Comparison of ENCODE assay signal across 23 cellular contexts in the genomic region with DNA sequence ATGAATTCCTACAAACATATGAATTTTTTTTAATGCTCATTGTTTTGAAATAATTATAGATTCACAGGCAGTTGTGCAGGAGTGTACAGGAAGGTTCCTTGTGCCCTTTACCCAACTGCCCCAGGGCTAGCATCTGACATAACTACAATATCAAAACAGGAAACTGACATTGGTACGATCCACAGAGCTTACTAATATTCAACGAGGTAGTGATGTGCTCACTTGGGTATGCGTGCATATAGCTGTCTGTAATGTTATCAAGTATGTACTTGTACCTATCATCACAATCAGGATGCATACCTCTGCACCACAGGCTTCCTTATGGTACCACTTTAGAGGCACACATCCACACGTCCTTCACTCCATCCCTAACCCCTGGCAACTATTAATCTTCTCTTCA.
DNase-seq lines count a peak whose midpoint lies in the region; ATAC-seq, FAIRE-seq and TF ChIP-seq lines count a peak whose summit lies in the region.
"Had no signal": no experiment of that assay in that cellular context is flagged by ENCODE, and none has a peak within 500 bp of the region (broad histone marks: within the 10 kb centered on the region; RNA-seq: fewer than 3 reads in every experiment).

No MANE protein-coding gene starts in this region.

- no peak overlapping the region for H2BK20ac ChIP-seq in IMR-90 (ENCODE audit: low read depth, low read length)

- no TSS peak for BruUV-seq in IMR-90 (replicated peaks; lab: Mats Ljungman, UMichigan)

- H3K9ac ChIP-seq in IMR-90 (ENCODE audit: low read depth, low read length), result no peak overlapping the region
- H3K9ac ChIP-seq in adipocyte (ENCODE audit: low read length), result no peak overlapping the region
- no peak overlapping the region for H3K9ac ChIP-seq in keratinocyte (ENCODE audit: control insufficient read depth, extremely low read depth, insufficient read depth, low read length)
- H3K9ac ChIP-seq: GM23248, SK-N-SH had no signal

- no peak overlapping the region for H3K27ac ChIP-seq in IMR-90 (ENCODE audit: insufficient read depth, low read length)
- H3K27ac ChIP-seq in keratinocyte (ENCODE audit: control insufficient read depth, insufficient read depth, low read length), result no peak overlapping the region
- H3K27ac ChIP-seq: A549, GM23248 had no signal

- POLR2A ChIA-PET in IMR-90 (lab: Charles Lee; ENCODE audit: unreplicated experiment), result no interaction called here

- H4K5ac ChIP-seq in IMR-90 (ENCODE audit: low read depth, low read length), result no peak overlapping the region

- H3K14ac ChIP-seq in IMR-90 (replicated peaks; ENCODE audit: low read depth, low read length), result no peak overlapping the region

- ATAC-seq in IMR-90 (ENCODE audit: low read depth), result no peak
- ATAC-seq in omental fat pad (ENCODE audit: low FRiP score), result no peak
- ATAC-seq: A549, GM12878, HCT116 had no signal

- DNase-seq in ELR (ENCODE audit: low read depth) (peak; percentile 82), IMR-90 (peak; percentile 3), adipocyte (ENCODE audit: low read depth) (peak; percentile 7), keratinocyte (ENCODE audit: low read depth, low spot score) (peak; percentile 92), omental fat pad (ENCODE audit: low spot score) (no peak), DMS 273 (lab: John Stamatoyannopoulos, UW; ENCODE audit: unreplicated experiment) (no peak), ureter (ENCODE audit: low spot score) (no peak), NCI-H2227 (lab: John Stamatoyannopoulos, UW; ENCODE audit: unreplicated experiment) (no peak)
- DNase-seq: DMS53, GM23248, MG63, NCI-H1048, NCI-H1436, NCI-H1930, NCI-H2227 treated with DMSO at 0.1 percent for 48 hours, NCI-H524, NCI-H774, SIG-M5, SK-N-SH had no signal

- TF ChIP-seq POLR2A in IMR-90 (IDR thresholded peaks at IDR 0.05; ENCODE audit: low read depth, low read length), result no peak

- H3K18ac ChIP-seq in IMR-90 (ENCODE audit: low read depth, low read length), result no peak overlapping the region

- no peak for TF ChIP-seq RAD21 in IMR-90 (IDR thresholded peaks at IDR 0.05; ENCODE audit: low read length)

- TF ChIP-seq CTCF in IMR-90 (conservative IDR thresholded peaks at IDR 0.05; ENCODE audit: low read depth, low read length), result no peak
- no peak for TF ChIP-seq CTCF in keratinocyte (optimal IDR thresholded peaks at IDR 0.05 in 1 of 3, IDR thresholded peaks at IDR 0.05 in 1 of 3, conservative IDR thresholded peaks at IDR 0.05 in 1 of 3; ENCODE audit: extremely low read depth in 1 of 3, insufficient read depth in 2 of 3, low read length in 3 of 3)
- TF ChIP-seq CTCF in omental fat pad (IDR thresholded peaks at IDR 0.05), result no peak

- H3K4me2 ChIP-seq in IMR-90 (ENCODE audit: low read depth, low read length) (no peak overlapping the region), keratinocyte (ENCODE audit: control insufficient read depth, extremely low read depth, insufficient read depth, low read depth, low read length) (peak overlapping the region; percentile 33)
- H3K4me2 ChIP-seq: A549, SK-N-SH had no signal

- H3K79me2 ChIP-seq in keratinocyte (ENCODE audit: control insufficient read depth, insufficient read depth, low read length), result no peaks in the 10 kb centered on the region

- in situ Hi-C loops in IMR-90 (cut with MboI; ENCODE audit: low sequenced_read_pairs), result no loop called here

- intact Hi-C loops in IMR-90 (cut with micrococcal nuclease), result no loop called here

- H3K4me3 ChIP-seq in IMR-90 (ENCODE audit: insufficient read depth, low read depth, low read length) (no peak overlapping the region), adipocyte (ENCODE audit: low read length) (no peak overlapping the region), keratinocyte (ENCODE audit: control insufficient read depth in 2 of 3, extremely low read depth in 1 of 3, insufficient read depth in 2 of 3, low read depth in 1 of 3, low read length in 3 of 3) (no peak overlapping the region)
- H3K4me3 ChIP-seq: A549, GM12878, GM23248, MG63 had no signal

- H3K56ac ChIP-seq in IMR-90 (ENCODE audit: extremely low read depth, insufficient read depth, low read length), result no peak overlapping the region

- CTCF ChIA-PET in IMR-90 (lab: Yijun Ruan, JAX), result no interaction called here

- H2AFZ ChIP-seq in IMR-90 (replicated peaks; ENCODE audit: low read length, poor library complexity), result no peak overlapping the region
- H2AFZ ChIP-seq in keratinocyte (ENCODE audit: control insufficient read depth, low read length), result no peak overlapping the region
- H2AFZ ChIP-seq: GM23248 had no signal

- H2AK5ac ChIP-seq in IMR-90 (ENCODE audit: low read depth, low read length), result no peak overlapping the region

- no peak overlapping the region for H4K8ac ChIP-seq in IMR-90 (ENCODE audit: low read depth in 2 of 2, low read length in 2 of 2)

- no peak overlapping the region for H3K23ac ChIP-seq in IMR-90 (ENCODE audit: low read depth, low read length)

- no peaks in the 10 kb centered on the region for H3K79me1 ChIP-seq in IMR-90 (ENCODE audit: low read depth in 1 of 2, low read length in 2 of 2)

- dilution Hi-C loops in IMR-90 (cut with HindIII; ENCODE audit: low sequenced_read_pairs, unreplicated experiment), result no loop called here
- dilution Hi-C loops in keratinocyte (cut with MboI; ENCODE audit: extremely low pct_ligation_motif_present, low sequenced_read_pairs), result no loop called here

- H3K9me3 ChIP-seq in IMR-90 (ENCODE audit: control insufficient read depth, insufficient read depth, low read length), result no peaks in the 10 kb centered on the region
- peaks cover 16% of the 10 kb centered on the region for H3K9me3 ChIP-seq in adipocyte (ENCODE audit: control insufficient read depth, low read length)
- peaks cover 2% of the 10 kb centered on the region for H3K9me3 ChIP-seq in keratinocyte (ENCODE audit: control insufficient read depth, low read depth, low read length)
- H3K9me3 ChIP-seq: A549, MG63, SK-N-SH had no signal

- no peak overlapping the region for H3K4ac ChIP-seq in IMR-90 (ENCODE audit: low read depth, low read length)

- H3K9me1 ChIP-seq in IMR-90 (ENCODE audit: insufficient read depth, low read length), result no peaks in the 10 kb centered on the region
- no peaks in the 10 kb centered on the region for H3K9me1 ChIP-seq in keratinocyte (ENCODE audit: control insufficient read depth, extremely low read depth, insufficient read depth, low read length)

- H4K20me1 ChIP-seq in IMR-90 (ENCODE audit: insufficient read depth, low read length) (no peaks in the 10 kb centered on the region), keratinocyte (ENCODE audit: control insufficient read depth, extremely low read depth, insufficient read depth, low read length) (no peaks in the 10 kb centered on the region)

- H4K91ac ChIP-seq in IMR-90 (ENCODE audit: insufficient read depth, low read depth, low read length), result no peak overlapping the region

- H3K36me3 ChIP-seq in IMR-90 (ENCODE audit: control insufficient read depth, insufficient read depth, low read length) (no peaks in the 10 kb centered on the region), adipocyte (ENCODE audit: control insufficient read depth, insufficient read depth, low read length, severe bottlenecking) (no peaks in the 10 kb centered on the region), keratinocyte (ENCODE audit: control insufficient read depth in 2 of 2, extremely low read depth in 1 of 2, insufficient read depth in 2 of 2, low read length in 2 of 2) (no peaks in the 10 kb centered on the region)
- H3K36me3 ChIP-seq: MG63 had no signal

- H2BK120ac ChIP-seq in IMR-90 (ENCODE audit: low read depth, low read length), result no peak overlapping the region

- no peak overlapping the region for H2AK9ac ChIP-seq in IMR-90 (replicated peaks; ENCODE audit: low read depth, low read length, poor library complexity)

- WGBS in IMR-90 (ENCODE audit: extremely low coverage in 2 of 2, insufficient read length in 1 of 2), 2 experiments, result no CpG with 5 or more reads among the region's 4 CpGs

- H3K27me3 ChIP-seq in IMR-90 (ENCODE audit: control insufficient read depth, insufficient read depth, low read length) (no peaks in the 10 kb centered on the region; the same call in 1 of the 2 replicates), adipocyte (replicated peaks; ENCODE audit: control insufficient read depth, insufficient read depth, low read length) (peaks cover 15% of the 10 kb centered on the region), keratinocyte (ENCODE audit: control insufficient read depth, extremely low read depth, insufficient read depth, low read length) (no peaks in the 10 kb centered on the region)
- H3K27me3 ChIP-seq: MG63 had no signal

- FAIRE-seq in keratinocyte (lab: Jason Lieb, UNC), result peak; percentile 87
- FAIRE-seq: A549, GM12878, RCC 7860 had no signal

- H2BK5ac ChIP-seq in IMR-90 (ENCODE audit: low read depth, low read length, poor library complexity, severe bottlenecking), result no peak overlapping the region

- H3K4me1 ChIP-seq in IMR-90 (ENCODE audit: control insufficient read depth, insufficient read depth, low read length) (no peaks in the 10 kb centered on the region), adipocyte (ENCODE audit: control insufficient read depth, insufficient read depth, low read length) (no peaks in the 10 kb centered on the region), keratinocyte (ENCODE audit: control insufficient read depth, extremely low read depth, insufficient read depth, low read length) (peaks cover 16% of the 10 kb centered on the region)
- H3K4me1 ChIP-seq: A549 had no signal

- H2BK15ac ChIP-seq in IMR-90 (ENCODE audit: low read depth, low read length), result no peak overlapping the region

TF ChIP-seq in IMR-90, 13 proteins besides CTCF, POLR2A, EP300 and RAD21:
- TF ChIP-seq, protein P1, sequence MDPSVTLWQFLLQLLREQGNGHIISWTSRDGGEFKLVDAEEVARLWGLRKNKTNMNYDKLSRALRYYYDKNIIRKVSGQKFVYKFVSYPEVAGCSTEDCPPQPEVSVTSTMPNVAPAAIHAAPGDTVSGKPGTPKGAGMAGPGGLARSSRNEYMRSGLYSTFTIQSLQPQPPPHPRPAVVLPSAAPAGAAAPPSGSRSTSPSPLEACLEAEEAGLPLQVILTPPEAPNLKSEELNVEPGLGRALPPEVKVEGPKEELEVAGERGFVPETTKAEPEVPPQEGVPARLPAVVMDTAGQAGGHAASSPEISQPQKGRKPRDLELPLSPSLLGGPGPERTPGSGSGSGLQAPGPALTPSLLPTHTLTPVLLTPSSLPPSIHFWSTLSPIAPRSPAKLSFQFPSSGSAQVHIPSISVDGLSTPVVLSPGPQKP (IDR thresholded peaks at IDR 0.05; ENCODE audit: borderline replicate concordance, low read depth, low read length), result no peak
- TF ChIP-seq RCOR1 (IDR thresholded peaks at IDR 0.05; ENCODE audit: insufficient replicate concordance, low read length) (no peak), CHD1 (IDR thresholded peaks at IDR 0.05; ENCODE audit: low read depth, low read length) (no peak), MXI1 (IDR thresholded peaks at IDR 0.05; ENCODE audit: borderline replicate concordance, low read depth, low read length) (no peak), SMC3 (IDR thresholded peaks at IDR 0.05; ENCODE audit: low read depth, low read length) (no peak), BHLHE40 (IDR thresholded peaks at IDR 0.05; ENCODE audit: low read depth, low read length) (no peak), NFE2L2 (IDR thresholded peaks at IDR 0.05; ENCODE audit: low read depth, low read length) (no peak)

Comparison
In these comparisons a context has a peak if more than half of its experiments do, and no peak if none do; other contexts are left out.
1. DNase-seq: peak in ELR (single experiment), IMR-90 (single experiment), adipocyte (single experiment) and keratinocyte (single experiment); none in omental fat pad (single experiment), DMS 273 (single experiment), ureter (single experiment) and NCI-H2227 (single experiment).